In the genomic region with DNA sequence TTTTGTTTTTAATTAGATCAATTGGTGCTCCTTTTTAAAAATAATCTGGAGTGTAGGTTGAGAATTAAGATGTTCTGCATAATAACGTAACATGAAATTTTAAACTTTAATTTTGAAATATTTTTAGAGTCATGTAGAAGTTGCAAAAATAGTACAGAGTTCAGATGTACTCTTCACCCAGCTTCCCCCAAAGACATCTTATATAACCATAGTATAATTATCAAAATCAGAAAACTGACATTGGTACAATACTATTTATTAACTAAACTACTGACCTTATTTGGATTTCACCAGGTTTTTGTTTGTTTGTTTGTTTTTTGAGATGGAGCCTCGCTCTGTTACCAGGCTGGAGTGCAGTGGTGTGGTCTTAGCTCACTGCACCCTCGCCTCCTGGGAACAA, we compare ENCODE assay signal across 9 cellular contexts.
"Had no signal": no experiment of that assay in that cellular context is flagged by ENCODE, and none has a peak within 500 bp of the region (broad histone marks: within the 10 kb centered on the region; RNA-seq: fewer than 3 reads in every experiment).

No MANE protein-coding gene starts in this region.

- H3K4me3 ChIP-seq: GM23248, HAP-1 had no signal

- H3K4me2 ChIP-seq: KMS-11 had no signal

- H3K27ac ChIP-seq: GM23248, HL-60, KMS-11 had no signal

- DNase-seq: GM23248, GOT3, H7, KBM-7 had no signal

- ATAC-seq: HCT116, HepG2 had no signal

- H3K36me3 ChIP-seq: HAP-1 had no signal

- H3K9me3 ChIP-seq: HAP-1 had no signal

- H3K4me1 ChIP-seq: HAP-1 had no signal

- FAIRE-seq: HepG2 had no signal
